In genomic region chr15:85725019-85725418, GRCh38 we compare ENCODE assay signal across 12 cellular contexts.
A peak's percentile ranks its signal among the peaks of the same experiment; 100 is the strongest.
DNase-seq lines count a peak whose midpoint lies in the region; FAIRE-seq and TF ChIP-seq lines count a peak whose summit lies in the region.
"Had no signal": no experiment of that assay in that cellular context is flagged by ENCODE, and none has a peak within 500 bp of the region (broad histone marks: within the 10 kb centered on the region; RNA-seq: fewer than 3 reads in every experiment).

No MANE protein-coding gene starts in this region.

- H3K27me3 Mint-ChIP-seq in IgD-negative memory B cell (no peaks in the 10 kb centered on the region), immature natural killer cell (ENCODE audit: low read depth in 3 of 3) (peaks cover 0 to 10% (median 7%) of the 10 kb centered on the region in 3 donors)

- 84 to 90% (median 88%) methylated on average over 3 of the region's 3 CpGs for WGBS in spleen, 5 donors

- H3K36me3 ChIP-seq in brain microvascular endothelial cell (replicated peaks): peaks cover 54% of the 10 kb centered on the region
- H3K36me3 ChIP-seq in spleen: peaks cover 3 to 100% (median 96%) of the 10 kb centered on the region in 6 donors

- intact Hi-C loops in spleen (cut with DNase I; ENCODE audit: low total_unique reads): no loop called here

- peak; percentile 55 for DNase-seq in brain microvascular endothelial cell
- DNase-seq in immature natural killer cell: no peak
- DNase-seq in spleen: no peak
- DNase-seq in COR-L47 (lab: John Stamatoyannopoulos, UW): no peak
- DNase-seq in NCI-H2227 (lab: John Stamatoyannopoulos, UW; ENCODE audit: unreplicated experiment): no peak
- DNase-seq in GM12891 (ENCODE audit: insufficient read length, low spot score): no peak
- no peak for DNase-seq in HEK293T (ENCODE audit: extremely low spot score)
- DNase-seq: NCI-H748 treated with DMSO at 0.1 percent for 48 hours; stimulated activated naive CD8-positive, alpha-beta T cell treated with anti-CD3 and anti-CD28 coated beads, Interleukin-15, Interleukin-2, amounts not matched to agents 100 U/mL and 50 U/mL, for 24 hours had no signal

- no peaks in the 10 kb centered on the region for H3K9me3 ChIP-seq in spleen

- no peak for FAIRE-seq in GM12891 (lab: Jason Lieb, UNC)
- FAIRE-seq: GM12878 had no signal

- in situ Hi-C loops in brain microvascular endothelial cell (cut with HindIII; ENCODE audit: low pct_ligation_motif_present, low sequenced_read_pairs): no loop called here

- H3K27me3 ChIP-seq in brain microvascular endothelial cell (replicated peaks) (no peaks in the 10 kb centered on the region), spleen (replicated peaks in 1 of 7) (no peaks in the 10 kb centered on the region)

- H3K4me3 Mint-ChIP-seq in IgD-negative memory B cell (no peak overlapping the region), immature natural killer cell (no peak overlapping the region)

- H3K4me1 Mint-ChIP-seq in IgD-negative memory B cell (peaks cover 0 to 10% (median 7%) of the 10 kb centered on the region in 3 donors), immature natural killer cell (peaks cover 13 to 50% of the 10 kb centered on the region in 2 donors)

- peaks cover 7% of the 10 kb centered on the region for H3K36me3 Mint-ChIP-seq in IgD-negative memory B cell
- peaks cover 30 to 81% (median 58%) of the 10 kb centered on the region in 3 donors for H3K36me3 Mint-ChIP-seq in immature natural killer cell

- H3K27ac ChIP-seq in brain microvascular endothelial cell: no peak overlapping the region
- H3K27ac ChIP-seq in spleen: peak overlapping the region in 5 of 8 donors; percentile 9 to 69 (median 41)
- H3K27ac ChIP-seq: HL-60 had no signal

- CTCF ChIA-PET in HEK293T (lab: Yijun Ruan, JAX): interaction anchor here (0.8 kb wide), 1 partner anchor 17 kb away, joined by 3 read pairs; no protein-coding TSS in a partner anchor

- peaks cover 0 to 36% (median 12%) of the 10 kb centered on the region in 6 donors for H3K4me1 ChIP-seq in spleen

- TF ChIP-seq CTCF in brain microvascular endothelial cell (IDR thresholded peaks at IDR 0.05; ENCODE audit: low read depth, low read length, missing control alignments): no peak
- no peak for TF ChIP-seq CTCF in spleen (IDR thresholded peaks at IDR 0.05 in 8 of 11, conservative IDR thresholded peaks at IDR 0.05 in 3 of 11)

- TF ChIP-seq POLR2A in spleen (IDR thresholded peaks at IDR 0.05) (no peak), GM12891 (IDR thresholded peaks at IDR 0.05; ENCODE audit: low read depth, low read length) (no peak)

- H3K4me3 ChIP-seq in brain microvascular endothelial cell (ENCODE audit: low read depth, low read length) (no peak overlapping the region), spleen (no peak overlapping the region)
- H3K4me3 ChIP-seq: GM12878 had no signal

- no peaks in the 10 kb centered on the region for H3K9me3 Mint-ChIP-seq in IgD-negative memory B cell
- no peaks in the 10 kb centered on the region for H3K9me3 Mint-ChIP-seq in immature natural killer cell

- POLR2A ChIA-PET in HEK293T (lab: Yijun Ruan, JAX): no interaction called here

- H3K27ac Mint-ChIP-seq in IgD-negative memory B cell (peak overlapping the region in 2 of 3 donors; percentile 68 to 83), immature natural killer cell (peak overlapping the region in 5 of 6 donors; percentile 70 to 97 (median 90))

TF ChIP-seq in GM12891, 5 proteins besides CTCF, POLR2A, EP300 and RAD21:
- TF ChIP-seq SPI1 (IDR thresholded peaks at IDR 0.05; ENCODE audit: low read depth, low read length) (no peak), POLR2AphosphoS5 (IDR thresholded peaks at IDR 0.05; ENCODE audit: low read depth, low read length) (no peak), TAF1 (IDR thresholded peaks at IDR 0.05; ENCODE audit: low read depth, low read length) (no peak), POU2F2 (IDR thresholded peaks at IDR 0.05; ENCODE audit: low read depth, low read length) (no peak), PAX5 (IDR thresholded peaks at IDR 0.05; ENCODE audit: insufficient read depth, low read length, severe bottlenecking) (no peak)

TF ChIP-seq in HEK293T, 16 proteins besides CTCF, POLR2A, EP300 and RAD21:
- TF ChIP-seq FOXM1 (IDR thresholded peaks at IDR 0.05; ENCODE audit: borderline replicate concordance): no peak
- TF ChIP-seq TARDBP (IDR thresholded peaks at IDR 0.05): no peak
- no peak for TF ChIP-seq L3MBTL2 (conservative IDR thresholded peaks at IDR 0.05)
- TF ChIP-seq SP1 (IDR thresholded peaks at IDR 0.05): no peak
- TF ChIP-seq ELF4 (IDR thresholded peaks at IDR 0.05): no peak
- no peak for TF ChIP-seq LEF1 (IDR thresholded peaks at IDR 0.05; ENCODE audit: borderline replicate concordance)
- no peak for TF ChIP-seq ARNT (IDR thresholded peaks at IDR 0.05)
- TF ChIP-seq ZNF384 (IDR thresholded peaks at IDR 0.05): no peak
- TF ChIP-seq NFRKB (IDR thresholded peaks at IDR 0.05): no peak
- TF ChIP-seq, protein P1, sequence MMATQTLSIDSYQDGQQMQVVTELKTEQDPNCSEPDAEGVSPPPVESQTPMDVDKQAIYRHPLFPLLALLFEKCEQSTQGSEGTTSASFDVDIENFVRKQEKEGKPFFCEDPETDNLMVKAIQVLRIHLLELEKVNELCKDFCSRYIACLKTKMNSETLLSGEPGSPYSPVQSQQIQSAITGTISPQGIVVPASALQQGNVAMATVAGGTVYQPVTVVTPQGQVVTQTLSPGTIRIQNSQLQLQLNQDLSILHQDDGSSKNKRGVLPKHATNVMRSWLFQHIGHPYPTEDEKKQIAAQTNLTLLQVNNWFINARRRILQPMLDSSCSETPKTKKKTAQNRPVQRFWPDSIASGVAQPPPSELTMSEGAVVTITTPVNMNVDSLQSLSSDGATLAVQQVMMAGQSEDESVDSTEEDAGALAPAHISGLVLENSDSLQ (IDR thresholded peaks at IDR 0.05): no peak
- TF ChIP-seq CTBP1 (IDR thresholded peaks at IDR 0.05; ENCODE audit: borderline replicate concordance): no peak
- TF ChIP-seq FOXA1 (IDR thresholded peaks at IDR 0.05): no peak
- TF ChIP-seq BHLHE40 (IDR thresholded peaks at IDR 0.05; ENCODE audit: borderline replicate concordance): no peak
- TF ChIP-seq FOXK2 (IDR thresholded peaks at IDR 0.05): no peak
- TF ChIP-seq SUZ12 (IDR thresholded peaks at IDR 0.05): no peak
- no peak for TF ChIP-seq HDGF (IDR thresholded peaks at IDR 0.05; ENCODE audit: borderline replicate concordance)
